In the genomic region with DNA sequence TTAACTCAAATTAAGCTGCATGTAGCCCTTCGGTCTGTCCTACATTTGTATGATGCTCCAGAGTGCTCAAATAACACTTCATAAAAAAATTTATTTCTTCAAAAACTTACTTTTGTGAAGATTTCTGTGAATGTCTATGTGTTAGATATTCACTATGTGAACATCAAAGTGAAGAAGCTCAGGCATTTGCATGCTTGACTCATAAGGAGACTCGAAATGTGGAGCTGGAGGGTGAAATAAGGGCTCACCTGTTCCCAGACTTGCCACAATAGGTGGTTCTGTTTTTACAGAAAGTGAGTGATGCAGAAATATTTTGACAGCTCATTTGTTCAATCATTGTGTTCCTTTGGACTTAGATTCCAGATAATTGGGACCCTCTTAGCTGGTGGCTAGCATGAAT, we compare ENCODE assay signal across 20 cellular contexts. TPM values are rescaled to one million over a fixed set of nuclear protein-coding genes. Genes with fewer than 3 reads are reported as not detected.
"Had no signal": no experiment of that assay in that cellular context is flagged by ENCODE, and none has a peak within 500 bp of the region (broad histone marks: within the 10 kb centered on the region; RNA-seq: fewer than 3 reads in every experiment).

No MANE protein-coding gene starts in this region.

RNA-seq across cellular contexts. Expression of a gene that starts 16.9 kb away (rescaled TPM):
- total RNA-seq: natural killer cell treated with Interleukin-12 subunit alpha and Interleukin-12 subunit beta and Interleukin-15 and Interleukin-18, amount 100 ng/mL, for 72 hours; neural crest cell; omental fat pad; osteocyte; pancreas; posterior vena cava; prostate gland; pulmonary artery endothelial cell; right atrium auricular region; sciatic nerve; smooth muscle cell; spleen; suprapubic skin; testis; transverse colon; upper lobe of right lung; urinary bladder; uterus had no signal
- polyA plus RNA-seq: naive thymus-derived CD8-positive, alpha-beta T cell; pancreas; smooth muscle cell; spleen; thymus; urinary bladder had no signal

RNA-seq across cellular contexts. Expression of a gene that starts 25.6 kb away (rescaled TPM):
- total RNA-seq: naive thymus-derived CD8-positive, alpha-beta T cell; natural killer cell treated with Interleukin-12 subunit alpha and Interleukin-12 subunit beta and Interleukin-15 and Interleukin-18, amount 100 ng/mL, for 72 hours; neural crest cell; omental fat pad; osteocyte; pancreas; posterior vena cava; prostate gland; pulmonary artery endothelial cell; right atrium auricular region; sciatic nerve; smooth muscle cell; spleen; testis; transverse colon; upper lobe of right lung; urinary bladder; uterus had no signal
- polyA plus RNA-seq: naive thymus-derived CD8-positive, alpha-beta T cell; pancreas; smooth muscle cell; spleen; urinary bladder had no signal
